ENCODE assay signal across 1 cellular context in the genomic region with DNA sequence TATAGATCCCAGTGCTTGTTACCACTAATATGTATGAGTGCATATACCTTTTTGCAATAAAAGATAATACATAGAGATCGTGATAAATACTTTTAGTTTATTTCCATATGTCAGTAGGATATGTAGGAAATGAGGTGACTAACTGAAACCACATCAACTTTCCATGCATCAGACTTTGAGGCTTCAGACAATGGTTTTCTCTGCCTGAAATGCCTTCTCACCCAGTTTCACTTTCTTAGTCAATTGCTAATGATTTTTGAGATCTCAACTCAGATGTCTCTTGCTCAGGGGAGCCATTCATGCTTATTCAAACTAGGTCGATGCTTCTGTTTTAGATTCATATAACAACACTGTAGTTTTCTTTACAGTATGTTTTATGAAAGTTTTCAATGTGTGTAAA.
TF ChIP-seq lines count a peak whose summit lies in the region.

No MANE protein-coding gene starts in this region.

TF ChIP-seq in GM23338, 12 proteins besides CTCF, POLR2A, EP300 and RAD21 (continued from another document):
- TF ChIP-seq REST (IDR thresholded peaks at IDR 0.05; ENCODE audit: unreplicated experiment) (no peak), NANOG (IDR thresholded peaks at IDR 0.05; ENCODE audit: borderline replicate concordance) (no peak), EZH2phosphoT487 (IDR thresholded peaks at IDR 0.05; ENCODE audit: unreplicated experiment) (no peak), CREB1 (CRISPR knock-in tag; IDR thresholded peaks at IDR 0.05; ENCODE audit: low read depth) (no peak), ZNF114 (CRISPR knock-in tag; IDR thresholded peaks at IDR 0.05) (no peak), ZNF462 (CRISPR knock-in tag; IDR thresholded peaks at IDR 0.05) (no peak), POLR2AphosphoS5 (IDR thresholded peaks at IDR 0.05; ENCODE audit: low read depth) (no peak), ZNF331 (CRISPR knock-in tag; IDR thresholded peaks at IDR 0.05; ENCODE audit: low read depth) (no peak), STAT1 (IDR thresholded peaks at IDR 0.05; ENCODE audit: unreplicated experiment) (no peak), JUNB (IDR thresholded peaks at IDR 0.05; ENCODE audit: unreplicated experiment) (no peak)
TF ChIP-seq in GM23338: peak in this region for 0.
